33 cellular contexts compared by ENCODE assay signal in genomic region chr12:80019691-80020090, GRCh38.
"Had no signal": no experiment of that assay in that cellular context is flagged by ENCODE, and none has a peak within 500 bp of the region (broad histone marks: within the 10 kb centered on the region; RNA-seq: fewer than 3 reads in every experiment).

No MANE protein-coding gene starts in this region.

- DNase-seq: activated CD4-positive, alpha-beta memory T cell treated with anti-CD3 and anti-CD28 coated beads for 36 hours; activated CD4-positive, alpha-beta T cell treated with anti-CD3 and anti-CD28 coated beads for 1 hour; activated CD4-positive, alpha-beta T cell treated with anti-CD3 and anti-CD28 coated beads for 36 hours; activated CD4-positive, alpha-beta T cell treated with anti-CD3 and anti-CD28 coated beads for 48 hours; activated CD4-positive, alpha-beta T cell treated with anti-CD3 and anti-CD28 coated beads, Interleukin-2, amount 10 ng/mL, durations not matched to agents 7 days and 5 days; activated CD4-positive, CD25-positive, alpha-beta regulatory T cell; activated CD8-positive, alpha-beta memory T cell treated with anti-CD3 and anti-CD28 coated beads, Interleukin-2, amount 50 U/mL, for 4 hours; activated CD8-positive, alpha-beta T cell treated with anti-CD3 and anti-CD28 coated beads for 36 hours; activated effector memory CD4-positive, alpha-beta T cell treated with anti-CD3 and anti-CD28 coated beads, Interleukin-2, amount 50 U/mL, for 16 hours; activated gamma-delta T cell treated with Interleukin-2 at 50 U/mL for 16 hours; activated naive CD4-positive, alpha-beta T cell; activated naive CD4-positive, alpha-beta T cell treated with anti-CD3 and anti-CD28 coated beads for 36 hours; activated naive CD4-positive, alpha-beta T cell treated with anti-CD3 and anti-CD28 coated beads, Interleukin-2, amount 50 U/mL, for 16 hours; activated naive CD8-positive, alpha-beta T cell treated with anti-CD3 and anti-CD28 coated beads for 36 hours; activated T-cell treated with anti-CD3 and anti-CD28 coated beads for 4 hours; activated T-cell treated with anti-CD3 and anti-CD28 coated beads, Interleukin-2, amount 50 U/mL, for 1 hour; activated T-cell treated with anti-CD3 and anti-CD28 coated beads, Interleukin-2, amount 50 U/mL, for 4 hours; activated T-cell treated with anti-CD3 and anti-CD28 coated beads, Interleukin-2, amount 50 U/mL, for 72 hours; adrenal gland; amniotic stem cell; aorta; caudate nucleus; cerebellar nuclear complex; SW 1271; T-helper 1 cell; T-helper 2 cell; T-helper 9 cell; WERI-Rb-1 had no signal

- H3K27ac ChIP-seq: adrenal gland, cardiac muscle cell, WERI-Rb-1 had no signal

- ATAC-seq: activated CD4-positive, alpha-beta T cell treated with anti-CD3 and anti-CD28 coated beads for 36 hours; activated CD4-positive, CD25-positive, alpha-beta regulatory T cell treated with anti-CD3 and anti-CD28 coated beads, Interleukin-2, amount 50 U/mL, for 24 hours; activated CD8-positive, alpha-beta T cell treated with anti-CD3 and anti-CD28 coated beads for 36 hours; activated naive CD4-positive, alpha-beta T cell treated with anti-CD3 and anti-CD28 coated beads, Interleukin-2, amount 50 U/mL, for 72 hours; activated T-cell treated with anti-CD3 and anti-CD28 coated beads, Interleukin-2, amount 50 U/mL, for 4 hours; activated T-cell treated with anti-CD3 and anti-CD28 coated beads, Interleukin-2, amount 50 U/mL, for 72 hours; activated T-helper 17 cell treated with anti-CD3 and anti-CD28 coated beads, Interleukin-2, amount 50 U/mL, for 72 hours; WTC11 had no signal

- H3K9me3 ChIP-seq: adrenal gland had no signal

- H3K36me3 ChIP-seq: adrenal gland, cardiac muscle cell, WERI-Rb-1 had no signal

- H3K4me3 ChIP-seq: adrenal gland, cardiac muscle cell had no signal

- H3K27me3 ChIP-seq: adrenal gland, cardiac muscle cell had no signal

- H3K4me1 ChIP-seq: adrenal gland had no signal
